1 cellular context compared by ENCODE assay signal in the genomic region with DNA sequence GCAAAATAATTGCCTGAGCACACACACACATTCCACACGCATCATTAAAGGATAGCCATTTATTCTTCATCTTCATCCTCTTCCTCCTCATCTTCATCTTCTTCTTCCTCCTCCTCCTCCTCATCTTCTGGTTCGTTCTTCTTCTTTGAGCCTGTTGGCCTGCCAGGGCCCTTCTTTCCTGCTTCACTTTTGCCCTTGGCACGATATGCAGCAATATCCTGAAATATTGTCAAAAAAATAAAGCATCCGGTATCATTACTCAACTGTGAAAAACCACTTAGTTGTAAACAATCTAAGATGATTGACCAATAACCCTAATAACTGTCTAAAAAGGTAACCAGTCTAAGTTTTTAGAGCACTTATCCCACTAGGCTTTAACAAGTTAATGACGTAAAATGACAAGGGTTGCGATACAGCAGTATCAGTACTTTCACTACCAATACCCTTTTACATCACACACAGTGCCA.
TF ChIP-seq lines count a peak whose summit lies in the region.

No MANE protein-coding gene starts in this region.

TF ChIP-seq in K562, 482 proteins besides CTCF, POLR2A, EP300 and RAD21 (continues in another document):
- TF ChIP-seq SP1 (CRISPR knock-in tag; IDR thresholded peaks at IDR 0.05), result no peak
- TF ChIP-seq HDAC1 (IDR thresholded peaks at IDR 0.05), result peak in 1 of 2 experiments; percentile 63; a peak in 1 of 4 replicates
- peak in 1 of 2 experiments; percentile 51; a peak in 1 of 4 replicates for TF ChIP-seq MLLT1 (IDR thresholded peaks at IDR 0.05)
- no peak for TF ChIP-seq ATF1 (CRISPR knock-in tag; IDR thresholded peaks at IDR 0.05)
- TF ChIP-seq ATF1 (tag; IDR thresholded peaks at IDR 0.05), result peak; percentile 59; the same call in 1 of the 2 replicates
- TF ChIP-seq TRIM28 (IDR thresholded peaks at IDR 0.05), result no peak
- TF ChIP-seq, protein P1, sequence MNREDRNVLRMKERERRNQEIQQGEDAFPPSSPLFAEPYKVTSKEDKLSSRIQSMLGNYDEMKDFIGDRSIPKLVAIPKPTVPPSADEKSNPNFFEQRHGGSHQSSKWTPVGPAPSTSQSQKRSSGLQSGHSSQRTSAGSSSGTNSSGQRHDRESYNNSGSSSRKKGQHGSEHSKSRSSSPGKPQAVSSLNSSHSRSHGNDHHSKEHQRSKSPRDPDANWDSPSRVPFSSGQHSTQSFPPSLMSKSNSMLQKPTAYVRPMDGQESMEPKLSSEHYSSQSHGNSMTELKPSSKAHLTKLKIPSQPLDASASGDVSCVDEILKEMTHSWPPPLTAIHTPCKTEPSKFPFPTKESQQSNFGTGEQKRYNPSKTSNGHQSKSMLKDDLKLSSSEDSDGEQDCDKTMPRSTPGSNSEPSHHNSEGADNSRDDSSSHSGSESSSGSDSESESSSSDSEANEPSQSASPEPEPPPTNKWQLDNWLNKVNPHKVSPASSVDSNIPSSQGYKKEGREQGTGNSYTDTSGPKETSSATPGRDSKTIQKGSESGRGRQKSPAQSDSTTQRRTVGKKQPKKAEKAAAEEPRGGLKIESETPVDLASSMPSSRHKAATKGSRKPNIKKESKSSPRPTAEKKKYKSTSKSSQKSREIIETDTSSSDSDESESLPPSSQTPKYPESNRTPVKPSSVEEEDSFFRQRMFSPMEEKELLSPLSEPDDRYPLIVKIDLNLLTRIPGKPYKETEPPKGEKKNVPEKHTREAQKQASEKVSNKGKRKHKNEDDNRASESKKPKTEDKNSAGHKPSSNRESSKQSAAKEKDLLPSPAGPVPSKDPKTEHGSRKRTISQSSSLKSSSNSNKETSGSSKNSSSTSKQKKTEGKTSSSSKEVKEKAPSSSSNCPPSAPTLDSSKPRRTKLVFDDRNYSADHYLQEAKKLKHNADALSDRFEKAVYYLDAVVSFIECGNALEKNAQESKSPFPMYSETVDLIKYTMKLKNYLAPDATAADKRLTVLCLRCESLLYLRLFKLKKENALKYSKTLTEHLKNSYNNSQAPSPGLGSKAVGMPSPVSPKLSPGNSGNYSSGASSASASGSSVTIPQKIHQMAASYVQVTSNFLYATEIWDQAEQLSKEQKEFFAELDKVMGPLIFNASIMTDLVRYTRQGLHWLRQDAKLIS (CRISPR knock-in tag; IDR thresholded peaks at IDR 0.05), result no peak
- TF ChIP-seq, protein P2, sequence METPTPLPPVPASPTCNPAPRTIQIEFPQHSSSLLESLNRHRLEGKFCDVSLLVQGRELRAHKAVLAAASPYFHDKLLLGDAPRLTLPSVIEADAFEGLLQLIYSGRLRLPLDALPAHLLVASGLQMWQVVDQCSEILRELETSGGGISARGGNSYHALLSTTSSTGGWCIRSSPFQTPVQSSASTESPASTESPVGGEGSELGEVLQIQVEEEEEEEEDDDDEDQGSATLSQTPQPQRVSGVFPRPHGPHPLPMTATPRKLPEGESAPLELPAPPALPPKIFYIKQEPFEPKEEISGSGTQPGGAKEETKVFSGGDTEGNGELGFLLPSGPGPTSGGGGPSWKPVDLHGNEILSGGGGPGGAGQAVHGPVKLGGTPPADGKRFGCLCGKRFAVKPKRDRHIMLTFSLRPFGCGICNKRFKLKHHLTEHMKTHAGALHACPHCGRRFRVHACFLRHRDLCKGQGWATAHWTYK (CRISPR knock-in tag; IDR thresholded peaks at IDR 0.05), result 0 out of 2 replicates have a peak, but pooled peaks have one; percentile 26
- 0 out of 2 replicates have a peak, but pooled peaks have one; percentile 11 for TF ChIP-seq ZNF407 (IDR thresholded peaks at IDR 0.05; ENCODE audit: low read depth)
- peak; percentile 56 for TF ChIP-seq SUPT5H (IDR thresholded peaks at IDR 0.05)
- TF ChIP-seq, protein P3, sequence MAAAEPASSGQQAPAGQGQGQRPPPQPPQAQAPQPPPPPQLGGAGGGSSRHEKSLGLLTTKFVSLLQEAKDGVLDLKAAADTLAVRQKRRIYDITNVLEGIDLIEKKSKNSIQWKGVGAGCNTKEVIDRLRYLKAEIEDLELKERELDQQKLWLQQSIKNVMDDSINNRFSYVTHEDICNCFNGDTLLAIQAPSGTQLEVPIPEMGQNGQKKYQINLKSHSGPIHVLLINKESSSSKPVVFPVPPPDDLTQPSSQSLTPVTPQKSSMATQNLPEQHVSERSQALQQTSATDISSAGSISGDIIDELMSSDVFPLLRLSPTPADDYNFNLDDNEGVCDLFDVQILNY (CRISPR knock-in tag; IDR thresholded peaks at IDR 0.05), result no peak
- 0 out of 2 replicates have a peak, but pooled peaks have one; percentile 27 for TF ChIP-seq ETV1 (tag; conservative IDR thresholded peaks at IDR 0.05; ENCODE audit: low read depth)
- TF ChIP-seq ILF3 (IDR thresholded peaks at IDR 0.05; ENCODE audit: borderline replicate concordance), result 0 out of 2 replicates have a peak, but pooled peaks have one; percentile 29
- no peak for TF ChIP-seq ZKSCAN1 (IDR thresholded peaks at IDR 0.05; ENCODE audit: low read depth, low read length)
- TF ChIP-seq, protein P4, sequence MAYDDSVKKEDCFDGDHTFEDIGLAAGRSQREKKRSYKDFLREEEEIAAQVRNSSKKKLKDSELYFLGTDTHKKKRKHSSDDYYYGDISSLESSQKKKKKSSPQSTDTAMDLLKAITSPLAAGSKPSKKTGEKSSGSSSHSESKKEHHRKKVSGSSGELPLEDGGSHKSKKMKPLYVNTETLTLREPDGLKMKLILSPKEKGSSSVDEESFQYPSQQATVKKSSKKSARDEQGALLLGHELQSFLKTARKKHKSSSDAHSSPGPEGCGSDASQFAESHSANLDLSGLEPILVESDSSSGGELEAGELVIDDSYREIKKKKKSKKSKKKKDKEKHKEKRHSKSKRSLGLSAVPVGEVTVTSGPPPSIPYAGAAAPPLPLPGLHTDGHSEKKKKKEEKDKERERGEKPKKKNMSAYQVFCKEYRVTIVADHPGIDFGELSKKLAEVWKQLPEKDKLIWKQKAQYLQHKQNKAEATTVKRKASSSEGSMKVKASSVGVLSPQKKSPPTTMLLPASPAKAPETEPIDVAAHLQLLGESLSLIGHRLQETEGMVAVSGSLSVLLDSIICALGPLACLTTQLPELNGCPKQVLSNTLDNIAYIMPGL (CRISPR knock-in tag; IDR thresholded peaks at IDR 0.05), result no peak
- TF ChIP-seq RBFOX2 (IDR thresholded peaks at IDR 0.05; ENCODE audit: low read depth, low read length), result peak; percentile 42
- TF ChIP-seq, protein P5, sequence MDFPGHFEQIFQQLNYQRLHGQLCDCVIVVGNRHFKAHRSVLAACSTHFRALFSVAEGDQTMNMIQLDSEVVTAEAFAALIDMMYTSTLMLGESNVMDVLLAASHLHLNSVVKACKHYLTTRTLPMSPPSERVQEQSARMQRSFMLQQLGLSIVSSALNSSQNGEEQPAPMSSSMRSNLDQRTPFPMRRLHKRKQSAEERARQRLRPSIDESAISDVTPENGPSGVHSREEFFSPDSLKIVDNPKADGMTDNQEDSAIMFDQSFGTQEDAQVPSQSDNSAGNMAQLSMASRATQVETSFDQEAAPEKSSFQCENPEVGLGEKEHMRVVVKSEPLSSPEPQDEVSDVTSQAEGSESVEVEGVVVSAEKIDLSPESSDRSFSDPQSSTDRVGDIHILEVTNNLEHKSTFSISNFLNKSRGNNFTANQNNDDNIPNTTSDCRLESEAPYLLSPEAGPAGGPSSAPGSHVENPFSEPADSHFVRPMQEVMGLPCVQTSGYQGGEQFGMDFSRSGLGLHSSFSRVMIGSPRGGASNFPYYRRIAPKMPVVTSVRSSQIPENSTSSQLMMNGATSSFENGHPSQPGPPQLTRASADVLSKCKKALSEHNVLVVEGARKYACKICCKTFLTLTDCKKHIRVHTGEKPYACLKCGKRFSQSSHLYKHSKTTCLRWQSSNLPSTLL (IDR thresholded peaks at IDR 0.05), result no peak
- TF ChIP-seq ZFPM2 (CRISPR knock-in tag; IDR thresholded peaks at IDR 0.05), result no peak
- TF ChIP-seq ZNF384 (IDR thresholded peaks at IDR 0.05; ENCODE audit: low read depth, low read length), result no peak
- TF ChIP-seq NCOA1 (IDR thresholded peaks at IDR 0.05; ENCODE audit: low read depth), result no peak
- TF ChIP-seq ZNF3 (CRISPR knock-in tag; IDR thresholded peaks at IDR 0.05), result no peak
- TF ChIP-seq NR2F6 (CRISPR knock-in tag; IDR thresholded peaks at IDR 0.05), result no peak
- TF ChIP-seq ATF7 (IDR thresholded peaks at IDR 0.05), result no peak
- TF ChIP-seq GTF2A2 (tag; IDR thresholded peaks at IDR 0.05), result no peak
